ENCODE assay signal across 29 cellular contexts in genomic region chr4:178784491-178784890, GRCh38.
"Had no signal": no experiment of that assay in that cellular context is flagged by ENCODE, and none has a peak within 500 bp of the region (broad histone marks: within the 10 kb centered on the region; RNA-seq: fewer than 3 reads in every experiment).

No MANE protein-coding gene starts in this region.

- H3K27me3 Mint-ChIP-seq: activated B cell treated with CpG ODN at 0.5 μM for 24 hours; activated CD8-positive, alpha-beta T cell treated with anti-CD3 and anti-CD28 coated beads for 36 hours; activated T-helper 17 cell treated with anti-CD3 and anti-CD28 coated beads, Interleukin-2, amount 50 U/mL, for 72 hours; T-helper 17 cell had no signal

- H3K27me3 ChIP-seq: body of pancreas, cardiac muscle cell, right lobe of liver, tibial nerve had no signal

- H3K9me3 ChIP-seq: body of pancreas, esophagus squamous epithelium, left ventricle myocardium inferior, right lobe of liver, tibial nerve had no signal

- H3K36me3 ChIP-seq: cardiac muscle cell, esophagus squamous epithelium, left ventricle myocardium inferior, right lobe of liver, tibial nerve had no signal

- H3K4me1 ChIP-seq: body of pancreas, esophagus squamous epithelium, left ventricle myocardium inferior, right lobe of liver, tibial nerve had no signal

- H3K4me3 Mint-ChIP-seq: activated B cell treated with CpG ODN at 0.5 μM for 24 hours; activated CD8-positive, alpha-beta T cell treated with anti-CD3 and anti-CD28 coated beads for 36 hours; activated T-cell treated with anti-CD3 and anti-CD28 coated beads, Interleukin-2, amount 50 U/mL, for 4 hours; activated T-helper 17 cell treated with anti-CD3 and anti-CD28 coated beads, Interleukin-2, amount 50 U/mL, for 72 hours; natural killer cell; T-helper 17 cell had no signal

- H3K4me3 ChIP-seq: body of pancreas, cardiac muscle cell, esophagus squamous epithelium, left ventricle myocardium inferior, lung, right lobe of liver, tibial nerve had no signal

- H3K27ac ChIP-seq: body of pancreas, cardiac muscle cell, epithelial cell of prostate, esophagus squamous epithelium, left ventricle myocardium inferior, right lobe of liver, tibial nerve had no signal

- DNase-seq: activated B cell treated with CpG ODN at 0.5 μM for 24 hours; activated CD4-positive, alpha-beta T cell treated with anti-CD3 and anti-CD28 coated beads, Interleukin-2, amount 50 U/mL, for 1 hour; activated CD8-positive, alpha-beta T cell treated with anti-CD3 and anti-CD28 coated beads for 36 hours; activated gamma-delta T cell treated with Interleukin-2 at 50 U/mL for 16 hours; activated naive CD4-positive, alpha-beta T cell treated with anti-CD3 and anti-CD28 coated beads, Interleukin-2, amount 50 U/mL, for 16 hours; activated T-cell treated with anti-CD3 and anti-CD28 coated beads, Interleukin-2, amount 50 U/mL, for 4 hours; amniotic stem cell; body of pancreas; dermis blood vessel endothelial cell; effector CD8-positive, alpha-beta T cell; esophagus squamous epithelium; glutamatergic neuron; islet precursor cell; left ventricle myocardium inferior; mesendoderm; natural killer cell; right lobe of liver; stimulated activated CD4-positive, alpha-beta T cell treated with anti-CD3 and anti-CD28 coated beads, Interleukin-2, amount 100 ng/mL, for 48 hours; stimulated activated naive CD4-positive, alpha-beta T cell treated with Interleukin-2 at 50 U/mL for 16 hours; T-helper 17 cell; T1000 had no signal

- H3K27ac Mint-ChIP-seq: activated B cell treated with CpG ODN at 0.5 μM for 24 hours; activated CD8-positive, alpha-beta T cell treated with anti-CD3 and anti-CD28 coated beads for 36 hours; activated T-helper 17 cell treated with anti-CD3 and anti-CD28 coated beads, Interleukin-2, amount 50 U/mL, for 72 hours; natural killer cell; progenitor cell of endocrine pancreas; T-helper 17 cell had no signal

- ATAC-seq: activated CD8-positive, alpha-beta T cell treated with anti-CD3 and anti-CD28 coated beads for 36 hours; activated T-cell treated with anti-CD3 and anti-CD28 coated beads, Interleukin-2, amount 50 U/mL, for 4 hours; activated T-helper 17 cell treated with anti-CD3 and anti-CD28 coated beads, Interleukin-2, amount 50 U/mL, for 72 hours; body of pancreas; natural killer cell; right lobe of liver; T-helper 17 cell had no signal

- H3K4me1 Mint-ChIP-seq: activated B cell treated with CpG ODN at 0.5 μM for 24 hours; activated T-helper 17 cell treated with anti-CD3 and anti-CD28 coated beads, Interleukin-2, amount 50 U/mL, for 72 hours; natural killer cell; T-helper 17 cell had no signal

- FAIRE-seq: endometrium, frontal cortex had no signal

- H3K36me3 Mint-ChIP-seq: natural killer cell had no signal
